Comparison of ENCODE assay signal across 8 cellular contexts in the genomic region with DNA sequence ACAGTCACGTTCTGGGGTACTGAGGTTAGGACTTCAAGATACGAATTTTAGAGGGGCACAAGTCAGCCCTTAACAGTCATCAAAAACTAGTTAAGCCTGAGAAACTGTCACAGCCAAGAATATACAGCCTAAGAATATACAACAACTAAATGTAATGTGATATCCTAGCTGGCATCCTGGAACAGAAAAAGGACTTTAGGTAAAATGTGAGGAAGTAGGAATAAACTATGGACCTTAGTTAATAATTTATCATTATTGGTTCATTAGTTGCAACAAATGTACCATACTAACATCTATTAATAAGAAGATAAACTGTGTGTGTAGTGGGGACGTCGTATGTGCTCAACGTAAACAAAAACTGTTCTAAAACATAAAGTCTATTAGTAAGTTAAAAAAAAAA. TPM values are rescaled to one million over a fixed set of nuclear protein-coding genes. Genes with fewer than 3 reads are reported as not detected.
DNase-seq lines count a peak whose midpoint lies in the region; ATAC-seq and TF ChIP-seq lines count a peak whose summit lies in the region.

No MANE protein-coding gene starts in this region.

- peaks cover 0 to 14% (median 4%) of the 10 kb centered on the region in 9 donors for H3K36me3 ChIP-seq in heart left ventricle
- H3K36me3 ChIP-seq in brain microvascular endothelial cell (replicated peaks) = no peaks in the 10 kb centered on the region
- H3K36me3 ChIP-seq in uterus = no peaks in the 10 kb centered on the region

- peaks cover 9 to 74% (median 62%) of the 10 kb centered on the region in 12 donors for H3K4me1 ChIP-seq in heart left ventricle
- H3K4me1 ChIP-seq in mononuclear cell (ENCODE audit: insufficient read depth, low read length) = peaks cover 49% of the 10 kb centered on the region
- H3K4me1 ChIP-seq in uterus = peaks cover 14 to 29% of the 10 kb centered on the region in 2 donors

- H3K27me3 ChIP-seq in heart left ventricle (no peaks in the 10 kb centered on the region), brain microvascular endothelial cell (replicated peaks) (no peaks in the 10 kb centered on the region), mononuclear cell (ENCODE audit: insufficient read depth, low read length) (no peaks in the 10 kb centered on the region), uterus (no peaks in the 10 kb centered on the region)

- ATAC-seq in heart left ventricle (no peak), Right ventricle myocardium inferior (no peak)

- CTCF ChIA-PET in HEK293T (lab: Yijun Ruan, JAX) = interaction anchor here (0.6 kb wide), 1 partner anchor 8 kb away, joined by 3 read pairs; no protein-coding TSS in a partner anchor

- H3K4me3 ChIP-seq in heart left ventricle = peak overlapping the region; percentile 67 to 99 (median 79)
- peak overlapping the region; percentile 96 for H3K4me3 ChIP-seq in brain microvascular endothelial cell (ENCODE audit: low read depth, low read length)
- peak overlapping the region; percentile 100 for H3K4me3 ChIP-seq in mononuclear cell (ENCODE audit: low read length)
- peak overlapping the region; percentile 74 to 91 for H3K4me3 ChIP-seq in uterus

- 34 to 50% (median 40%) methylated on average over 5 of the region's 5 CpGs for WGBS in heart left ventricle, 4 donors

- DNase-seq in heart left ventricle = no peak
- no peak for DNase-seq in Right ventricle myocardium inferior (ENCODE audit: missing footprints)
- no peak for DNase-seq in brain microvascular endothelial cell
- DNase-seq in uterus = no peak
- no peak for DNase-seq in stimulated activated CD4-positive, alpha-beta T cell treated with anti-CD3 and anti-CD28 coated beads, Interleukin-2, amount 100 ng/mL, for 24 hours
- DNase-seq in HUDEP-2 (lab: John Stamatoyannopoulos, UW; ENCODE audit: unreplicated experiment in 76 of 76) = no peak
- DNase-seq in HEK293T (ENCODE audit: extremely low spot score) = no peak

- TF ChIP-seq POLR2A in heart left ventricle (IDR thresholded peaks at IDR 0.05) (no peak), uterus (IDR thresholded peaks at IDR 0.05) (no peak)

- intact Hi-C loops in heart left ventricle (cut with DNase I) (loop anchor here in 4 of 10 donors (2.0 to 10.0 kb wide), 4 partner anchors 29 to 141 kb away; a partner anchor contains a TSS), Right ventricle myocardium inferior (cut with DNase I) (no loop called here), uterus (cut with DNase I; ENCODE audit: low total_unique reads) (loop anchor here (10.0 kb wide), 1 partner anchor 101 kb away; no protein-coding TSS in a partner anchor)

- H3K9me3 ChIP-seq in heart left ventricle (no peaks in the 10 kb centered on the region), mononuclear cell (ENCODE audit: low read depth, low read length) (no peaks in the 10 kb centered on the region), uterus (no peaks in the 10 kb centered on the region)

- POLR2A ChIA-PET in HEK293T (lab: Yijun Ruan, JAX) = interaction anchor here (0.6 to 5.0 kb wide), 12 partner anchors 12 to 144 kb away, joined by 3 to 66 read pairs (median 6); a partner anchor contains a TSS

- H3K27ac ChIP-seq in heart left ventricle (peak overlapping the region in 8 of 12 donors; percentile 91 to 100 (median 98)), brain microvascular endothelial cell (no peak overlapping the region), uterus (peak overlapping the region; percentile 95 to 100)

- in situ Hi-C loops in brain microvascular endothelial cell (cut with HindIII; ENCODE audit: low pct_ligation_motif_present, low sequenced_read_pairs) = no loop called here

- TF ChIP-seq CTCF in heart left ventricle (IDR thresholded peaks at IDR 0.05) (no peak), brain microvascular endothelial cell (IDR thresholded peaks at IDR 0.05; ENCODE audit: low read depth, low read length, missing control alignments) (no peak), uterus (IDR thresholded peaks at IDR 0.05) (no peak)

TF ChIP-seq in HEK293T, 16 proteins besides CTCF, POLR2A, EP300 and RAD21:
- TF ChIP-seq HDGF (IDR thresholded peaks at IDR 0.05; ENCODE audit: borderline replicate concordance) = no peak
- no peak for TF ChIP-seq BHLHE40 (IDR thresholded peaks at IDR 0.05; ENCODE audit: borderline replicate concordance)
- no peak for TF ChIP-seq FOXM1 (IDR thresholded peaks at IDR 0.05; ENCODE audit: borderline replicate concordance)
- no peak for TF ChIP-seq CTBP1 (IDR thresholded peaks at IDR 0.05; ENCODE audit: borderline replicate concordance)
- no peak for TF ChIP-seq SUZ12 (IDR thresholded peaks at IDR 0.05)
- TF ChIP-seq TARDBP (IDR thresholded peaks at IDR 0.05) = no peak
- TF ChIP-seq ARNT (IDR thresholded peaks at IDR 0.05) = no peak
- TF ChIP-seq LEF1 (IDR thresholded peaks at IDR 0.05; ENCODE audit: borderline replicate concordance) = no peak
- no peak for TF ChIP-seq FOXK2 (IDR thresholded peaks at IDR 0.05)
- no peak for TF ChIP-seq L3MBTL2 (conservative IDR thresholded peaks at IDR 0.05)
- TF ChIP-seq, protein P1, sequence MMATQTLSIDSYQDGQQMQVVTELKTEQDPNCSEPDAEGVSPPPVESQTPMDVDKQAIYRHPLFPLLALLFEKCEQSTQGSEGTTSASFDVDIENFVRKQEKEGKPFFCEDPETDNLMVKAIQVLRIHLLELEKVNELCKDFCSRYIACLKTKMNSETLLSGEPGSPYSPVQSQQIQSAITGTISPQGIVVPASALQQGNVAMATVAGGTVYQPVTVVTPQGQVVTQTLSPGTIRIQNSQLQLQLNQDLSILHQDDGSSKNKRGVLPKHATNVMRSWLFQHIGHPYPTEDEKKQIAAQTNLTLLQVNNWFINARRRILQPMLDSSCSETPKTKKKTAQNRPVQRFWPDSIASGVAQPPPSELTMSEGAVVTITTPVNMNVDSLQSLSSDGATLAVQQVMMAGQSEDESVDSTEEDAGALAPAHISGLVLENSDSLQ (IDR thresholded peaks at IDR 0.05) = no peak
- TF ChIP-seq ELF4 (IDR thresholded peaks at IDR 0.05) = no peak

RNA-seq across cellular contexts. Expression of a gene that starts 1.1 kb away (rescaled TPM):
- total RNA-seq in heart left ventricle = 10 to 100 TPM; 22.3 to 64.8 (median 48.9) TPM
- 10 to 100 TPM; 20.8 to 60.6 TPM for polyA plus RNA-seq in heart left ventricle
- 43.8 TPM for total RNA-seq in Right ventricle myocardium inferior
- 364 TPM for total RNA-seq in mononuclear cell
- total RNA-seq in uterus = 100 to 1,000 TPM; 107 to 265 (median 153) TPM

RNA-seq across cellular contexts. Expression of a gene that starts 30.0 kb away (rescaled TPM):
- 10 to 100 TPM in 8 of 9 donors, 1 to 10 TPM in 1; 9.5 to 39.1 (median 26.3) TPM for total RNA-seq in heart left ventricle
- 10 to 100 TPM; 31.8 to 37.7 TPM for polyA plus RNA-seq in heart left ventricle
- 31.4 TPM for total RNA-seq in Right ventricle myocardium inferior
- total RNA-seq in mononuclear cell = 1.0 TPM
- total RNA-seq in uterus = 10 to 100 TPM in 1 of 4 donors, 1 to 10 TPM in 2, under 1 TPM in 1; 0.77 to 31.8 (median 6.2) TPM
